17 cellular contexts compared by ENCODE assay signal in the genomic region with DNA sequence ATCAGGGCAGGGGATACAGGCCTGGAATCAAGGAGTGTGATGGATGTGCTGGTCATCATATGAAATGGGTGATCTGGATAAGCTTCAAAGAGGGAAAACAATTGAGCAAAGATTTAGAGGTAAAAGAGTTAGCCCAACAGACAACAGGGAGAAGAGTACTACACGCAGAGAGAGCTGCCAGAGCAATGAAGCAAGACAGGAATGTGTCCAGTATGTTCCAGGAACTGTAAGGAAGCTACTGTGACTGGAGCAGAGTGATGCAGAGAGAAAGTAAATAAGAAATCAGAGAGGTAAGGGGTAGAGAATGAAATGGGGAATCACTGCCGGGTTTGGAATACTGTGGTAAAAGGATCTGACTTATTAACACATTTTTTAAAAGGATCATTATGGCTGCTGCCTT.
"Had no signal": no experiment of that assay in that cellular context is flagged by ENCODE, and none has a peak within 500 bp of the region (broad histone marks: within the 10 kb centered on the region; RNA-seq: fewer than 3 reads in every experiment).

No MANE protein-coding gene starts in this region.

- H3K4me1 ChIP-seq: heart left ventricle, left ventricle myocardium inferior, lower lobe of right lung, stomach had no signal

- H3K9me3 ChIP-seq: heart left ventricle, left ventricle myocardium inferior, lower lobe of right lung, neutrophil, stomach had no signal

- H3K27ac ChIP-seq: coronary artery, heart left ventricle, left ventricle myocardium inferior, lower lobe of right lung, neutrophil, stomach had no signal

- H3K36me3 ChIP-seq: heart left ventricle, left ventricle myocardium inferior, lower lobe of right lung, neutrophil, stomach had no signal

- H3K4me3 ChIP-seq: coronary artery, heart left ventricle, left ventricle myocardium inferior, lower lobe of right lung, stomach had no signal

- ATAC-seq: heart left ventricle; lower lobe of right lung; natural killer cell treated with Interleukin-12 subunit alpha and Interleukin-12 subunit beta and Interleukin-15 and Interleukin-18, amount 100 ng/mL, for 72 hours; right cardiac atrium had no signal

- H3K27me3 ChIP-seq: neutrophil, stomach had no signal

- DNase-seq: effector CD4-positive, alpha-beta T cell; endodermal cell; foreskin melanocyte; heart left ventricle; hippocampal formation; left ventricle myocardium inferior; lower lobe of right lung; posterior cingulate gyrus; right cardiac atrium; small intestine; stimulated activated CD4-positive, alpha-beta T cell treated with anti-CD3 and anti-CD28 coated beads, Interleukin-12 subunit alpha, Interleukin-12 subunit beta, amount 100 ng/mL, for 4 hours; stimulated activated naive CD4-positive, alpha-beta T cell; stomach; substantia nigra had no signal
